Comparison of ENCODE assay signal across 14 cellular contexts in the genomic region with DNA sequence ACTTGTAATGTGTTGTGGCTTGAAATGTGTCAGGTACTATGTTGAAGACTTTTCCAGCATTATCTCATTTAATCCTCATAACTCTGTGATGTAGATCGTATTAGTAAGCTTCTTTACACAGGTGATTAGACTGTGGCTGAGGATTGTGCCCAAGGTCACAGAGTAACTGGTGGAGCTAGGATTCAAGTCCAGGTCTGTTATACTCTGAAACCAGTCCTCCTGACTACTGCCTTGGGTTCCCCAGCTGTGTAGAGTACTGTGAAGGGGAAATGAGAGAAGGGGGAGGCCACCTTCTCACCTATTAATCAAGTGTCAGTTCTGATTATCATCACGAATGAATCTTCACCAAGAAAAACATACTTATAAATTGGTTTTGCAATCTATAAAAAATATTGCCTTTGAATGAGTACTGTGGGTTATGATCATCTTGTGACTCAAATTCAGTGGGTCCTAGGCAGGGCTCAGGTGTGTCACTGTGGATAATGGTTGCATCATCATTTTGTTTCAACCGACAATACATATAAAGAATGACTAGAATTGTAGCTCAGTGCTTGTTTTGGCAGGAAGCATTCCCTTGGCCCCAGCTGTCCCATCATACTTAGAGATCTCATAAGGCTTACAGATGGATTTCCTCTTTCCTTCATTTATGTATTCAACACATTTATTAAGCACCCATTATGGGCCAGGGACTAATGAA. TPM values are rescaled to one million over a fixed set of nuclear protein-coding genes. Genes with fewer than 3 reads are reported as not detected.
DNase-seq lines count a peak whose midpoint lies in the region; ATAC-seq and TF ChIP-seq lines count a peak whose summit lies in the region.
"Had no signal": no experiment of that assay in that cellular context is flagged by ENCODE, and none has a peak within 500 bp of the region (broad histone marks: within the 10 kb centered on the region; RNA-seq: fewer than 3 reads in every experiment).

No MANE protein-coding gene starts in this region.

- no peak for TF ChIP-seq CTCF in fibroblast of pulmonary artery (IDR thresholded peaks at IDR 0.05; ENCODE audit: low read length, missing control alignments)

- H3K4me3 ChIP-seq in ACC112 (ENCODE audit: low read depth, low read length) = no peak overlapping the region
- H3K4me3 ChIP-seq in GM23248 = no peak overlapping the region
- no peak overlapping the region for H3K4me3 ChIP-seq in fibroblast of pulmonary artery (replicated peaks; ENCODE audit: low read depth, low read length)
- H3K4me3 ChIP-seq: coronary artery had no signal

- H3K9me3 Mint-ChIP-seq in activated T-helper 2 cell treated with anti-CD3 and anti-CD28 coated beads, Interferon-gamma antibody, Interleukin-2, Interleukin-4, amounts not matched to agents 10 μg/mL and 5 μg/mL and 100 μg/mL, durations not matched to agents 14 hours and 24 hours and 36 hours = no peaks in the 10 kb centered on the region

- no peaks in the 10 kb centered on the region for H3K27me3 ChIP-seq in ACC112 (ENCODE audit: insufficient read depth, low read length)
- H3K27me3 ChIP-seq in GM23248 (replicated peaks; ENCODE audit: insufficient read depth) = no peaks in the 10 kb centered on the region

- no peak overlapping the region for H3K9ac ChIP-seq in GM23248

- ATAC-seq in SK-N-SH treated with all-trans-retinoic acid at 6 μM for 48 hours (no peak), GM21723 (IDR thresholded peaks at IDR 0.05; ENCODE audit: unreplicated experiment) (no peak)
- ATAC-seq: Right ventricle myocardium inferior had no signal

- WGBS in GM23248 (ENCODE audit: low coverage in 1 of 2, low lambda C conversion rate in 2 of 2, missing lambda C conversion rate in 2 of 2), 2 experiments = 68 to 77% methylated on average over 3 of the region's 3 CpGs

- peak overlapping the region; percentile 47 for H3K4me3 Mint-ChIP-seq in activated T-helper 2 cell treated with anti-CD3 and anti-CD28 coated beads, Interferon-gamma antibody, Interleukin-2, Interleukin-4, amounts not matched to agents 10 μg/mL and 5 μg/mL and 100 μg/mL, durations not matched to agents 14 hours and 24 hours and 36 hours (ENCODE audit: low read depth)

- H3K4me1 Mint-ChIP-seq in activated T-helper 2 cell treated with anti-CD3 and anti-CD28 coated beads, Interferon-gamma antibody, Interleukin-2, Interleukin-4, amounts not matched to agents 10 μg/mL and 5 μg/mL and 100 μg/mL, durations not matched to agents 14 hours and 24 hours and 36 hours (ENCODE audit: low read depth) = peaks cover 37% of the 10 kb centered on the region

- H3K27me3 Mint-ChIP-seq in activated T-helper 2 cell treated with anti-CD3 and anti-CD28 coated beads, Interferon-gamma antibody, Interleukin-2, Interleukin-4, amounts not matched to agents 10 μg/mL and 5 μg/mL and 100 μg/mL, durations not matched to agents 14 hours and 24 hours and 36 hours (ENCODE audit: low read depth) = no peaks in the 10 kb centered on the region

- intact Hi-C loops in activated T-helper 2 cell treated with anti-CD3 and anti-CD28 coated beads, Interferon-gamma antibody, Interleukin-2, Interleukin-4, amounts not matched to agents 10 μg/mL and 5 μg/mL and 100 μg/mL, durations not matched to agents 14 hours and 24 hours and 36 hours (cut with micrococcal nuclease) = loop anchor here (2.0 kb wide), 2 partner anchors 17 to 81 kb away; a partner anchor contains a TSS

- H3K9me3 ChIP-seq in GM23248 (ENCODE audit: low read depth) = no peaks in the 10 kb centered on the region

- DNase-seq in GM23248 (peak; percentile 47), fibroblast of pulmonary artery (ENCODE audit: low read depth) (peak; percentile 35), SK-N-DZ (ENCODE audit: low spot score) (no peak), GOT3 (lab: John Stamatoyannopoulos, UW) (no peak)
- DNase-seq in activated T-helper 2 cell treated with anti-CD3 and anti-CD28 coated beads, Interferon-gamma antibody, Interleukin-2, Interleukin-4, amounts not matched to agents 10 μg/mL and 5 μg/mL and 100 μg/mL, durations not matched to agents 14 hours and 24 hours and 36 hours (ENCODE audit: low spot score) = no peak
- DNase-seq: glutamatergic neuron, occipital lobe had no signal

- no peaks in the 10 kb centered on the region for H3K9me2 ChIP-seq in GM23248 (ENCODE audit: insufficient read depth)

- no peaks in the 10 kb centered on the region for H3K36me3 ChIP-seq in ACC112 (ENCODE audit: insufficient read depth, low read length)
- no peaks in the 10 kb centered on the region for H3K36me3 ChIP-seq in GM23248 (ENCODE audit: low read depth)

- peak overlapping the region; percentile 88 for H3K27ac Mint-ChIP-seq in activated T-helper 2 cell treated with anti-CD3 and anti-CD28 coated beads, Interferon-gamma antibody, Interleukin-2, Interleukin-4, amounts not matched to agents 10 μg/mL and 5 μg/mL and 100 μg/mL, durations not matched to agents 14 hours and 24 hours and 36 hours

- no peak overlapping the region for H3K4me2 ChIP-seq in GM23248 (ENCODE audit: unreplicated experiment)

- H2AFZ ChIP-seq in ACC112 (ENCODE audit: low read length, unreplicated experiment) (no peak overlapping the region), GM23248 (no peak overlapping the region)

- H3K4me1 ChIP-seq in ACC112 (ENCODE audit: control insufficient read depth, insufficient read depth, low read length, unreplicated experiment) (peaks cover 31% of the 10 kb centered on the region), GM23248 (ENCODE audit: insufficient read depth) (peaks cover 23% of the 10 kb centered on the region)

- peaks cover 43% of the 10 kb centered on the region for H3K36me3 Mint-ChIP-seq in activated T-helper 2 cell treated with anti-CD3 and anti-CD28 coated beads, Interferon-gamma antibody, Interleukin-2, Interleukin-4, amounts not matched to agents 10 μg/mL and 5 μg/mL and 100 μg/mL, durations not matched to agents 14 hours and 24 hours and 36 hours (ENCODE audit: low read depth)

- H3K27ac ChIP-seq in ACC112 (ENCODE audit: low read depth, low read length) (peak overlapping the region; percentile 65), GM23248 (peak overlapping the region; percentile 87)
- H3K27ac ChIP-seq: C4-2B, coronary artery, VCaP had no signal

- in situ Hi-C loops in GM23248 (cut with MboI) = no loop called here

- H4K20me1 ChIP-seq in GM23248 (ENCODE audit: insufficient read depth) = no peaks in the 10 kb centered on the region

- H3F3A ChIP-seq in GM23248 (ENCODE audit: insufficient read depth) = 0 out of 2 replicates have a peak, but pooled peaks cover 7% of the 10 kb centered on the region

- H3K79me2 ChIP-seq in ACC112 (ENCODE audit: control insufficient read depth, insufficient read depth, low read length, unreplicated experiment) (peaks cover 18% of the 10 kb centered on the region), GM23248 (ENCODE audit: insufficient read depth) (peaks cover 19% of the 10 kb centered on the region)

TF ChIP-seq in SK-N-SH treated with all-trans-retinoic acid at 6 μM for 48 hours, 23 proteins besides CTCF, POLR2A, EP300 and RAD21 (continues in another document):
- TF ChIP-seq ZNF565 (CRISPR knock-in tag; conservative IDR thresholded peaks at IDR 0.05; ENCODE audit: low read depth) (no peak), TOX (CRISPR knock-in tag; IDR thresholded peaks at IDR 0.05; ENCODE audit: borderline replicate concordance) (no peak), ZNF8 (CRISPR knock-in tag; IDR thresholded peaks at IDR 0.05) (no peak), SNAI2 (CRISPR knock-in tag; IDR thresholded peaks at IDR 0.05) (no peak), PPARA (CRISPR knock-in tag; IDR thresholded peaks at IDR 0.05; ENCODE audit: borderline replicate concordance) (no peak), RARB (CRISPR knock-in tag; IDR thresholded peaks at IDR 0.05) (no peak), OSR1 (CRISPR knock-in tag; IDR thresholded peaks at IDR 0.05) (no peak), BACH2 (CRISPR knock-in tag; IDR thresholded peaks at IDR 0.05; ENCODE audit: borderline replicate concordance) (no peak)
- TF ChIP-seq, protein P1, sequence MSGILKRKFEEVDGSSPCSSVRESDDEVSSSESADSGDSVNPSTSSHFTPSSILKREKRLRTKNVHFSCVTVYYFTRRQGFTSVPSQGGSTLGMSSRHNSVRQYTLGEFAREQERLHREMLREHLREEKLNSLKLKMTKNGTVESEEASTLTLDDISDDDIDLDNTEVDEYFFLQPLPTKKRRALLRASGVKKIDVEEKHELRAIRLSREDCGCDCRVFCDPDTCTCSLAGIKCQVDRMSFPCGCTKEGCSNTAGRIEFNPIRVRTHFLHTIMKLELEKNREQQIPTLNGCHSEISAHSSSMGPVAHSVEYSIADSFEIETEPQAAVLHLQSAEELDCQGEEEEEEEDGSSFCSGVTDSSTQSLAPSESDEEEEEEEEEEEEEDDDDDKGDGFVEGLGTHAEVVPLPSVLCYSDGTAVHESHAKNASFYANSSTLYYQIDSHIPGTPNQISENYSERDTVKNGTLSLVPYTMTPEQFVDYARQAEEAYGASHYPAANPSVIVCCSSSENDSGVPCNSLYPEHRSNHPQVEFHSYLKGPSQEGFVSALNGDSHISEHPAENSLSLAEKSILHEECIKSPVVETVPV (CRISPR knock-in tag; IDR thresholded peaks at IDR 0.05) = no peak
- TF ChIP-seq, protein P2, sequence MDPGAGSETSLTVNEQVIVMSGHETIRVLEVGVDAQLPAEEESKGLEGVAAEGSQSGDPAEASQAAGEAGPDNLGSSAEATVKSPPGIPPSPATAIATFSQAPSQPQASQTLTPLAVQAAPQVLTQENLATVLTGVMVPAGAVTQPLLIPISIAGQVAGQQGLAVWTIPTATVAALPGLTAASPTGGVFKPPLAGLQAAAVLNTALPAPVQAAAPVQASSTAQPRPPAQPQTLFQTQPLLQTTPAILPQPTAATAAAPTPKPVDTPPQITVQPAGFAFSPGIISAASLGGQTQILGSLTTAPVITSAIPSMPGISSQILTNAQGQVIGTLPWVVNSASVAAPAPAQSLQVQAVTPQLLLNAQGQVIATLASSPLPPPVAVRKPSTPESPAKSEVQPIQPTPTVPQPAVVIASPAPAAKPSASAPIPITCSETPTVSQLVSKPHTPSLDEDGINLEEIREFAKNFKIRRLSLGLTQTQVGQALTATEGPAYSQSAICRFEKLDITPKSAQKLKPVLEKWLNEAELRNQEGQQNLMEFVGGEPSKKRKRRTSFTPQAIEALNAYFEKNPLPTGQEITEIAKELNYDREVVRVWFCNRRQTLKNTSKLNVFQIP (CRISPR knock-in tag; IDR thresholded peaks at IDR 0.05; ENCODE audit: borderline replicate concordance, low read depth) = no peak

RNA-seq across cellular contexts. Expression of a gene that starts 4.5 kb away (rescaled TPM):
- total RNA-seq in GM23248 (2014; rRNA removed; shearing (Covaris generic)) = 10.4 and 11.8 TPM in 2 replicates
- polyA plus RNA-seq in GM23248 (2016; fragmentation: Nextera tagmentation; extraction: Ambion mirVana) = 15.2 and 16.9 TPM in 2 replicates
- total RNA-seq in activated T-helper 2 cell treated with anti-CD3 and anti-CD28 coated beads, Interferon-gamma antibody, Interleukin-2, Interleukin-4, amounts not matched to agents 10 μg/mL and 5 μg/mL and 100 μg/mL, durations not matched to agents 14 hours and 24 hours and 36 hours = 103 and 105 TPM in 2 replicates
- 6.4 and 6.6 TPM in 2 replicates for polyA plus RNA-seq in SK-N-DZ (2014; cell fraction: cytosol; rRNA removed)
- polyA plus RNA-seq in SK-N-DZ (2014; cell fraction: nucleus; rRNA removed) = 8.8 and 16.4 TPM in 2 replicates

Comparison
In these comparisons a context has a peak if more than half of its experiments do, and no peak if none do; other contexts are left out.
1. DNase-seq: peak in GM23248 (single experiment) and fibroblast of pulmonary artery (single experiment); none in activated T-helper 2 cell treated with anti-CD3 and anti-CD28 coated beads, Interferon-gamma antibody, Interleukin-2, Interleukin-4, amounts not matched to agents 10 μg/mL and 5 μg/mL and 100 μg/mL, durations not matched to agents 14 hours and 24 hours and 36 hours (single experiment), SK-N-DZ (single experiment) and GOT3 (single experiment).